Comparison of ENCODE assay signal across 10 cellular contexts in genomic region chr13:66835040-66835628, GRCh38.
DNase-seq lines count a peak whose midpoint lies in the region; ATAC-seq and TF ChIP-seq lines count a peak whose summit lies in the region.
"Had no signal": no experiment of that assay in that cellular context is flagged by ENCODE, and none has a peak within 500 bp of the region (broad histone marks: within the 10 kb centered on the region; RNA-seq: fewer than 3 reads in every experiment).

No MANE protein-coding gene starts in this region.

- H3K79me2 ChIP-seq in Karpas-422 (ENCODE audit: low read length) = no peaks in the 10 kb centered on the region

- H3K9ac ChIP-seq in Karpas-422 (ENCODE audit: low read length) = no peak overlapping the region

- ATAC-seq in heart right ventricle (peak; percentile 64 to 94 (median 88)), sciatic nerve (peak; percentile 44), GM21825 (IDR thresholded peaks at IDR 0.05; ENCODE audit: unreplicated experiment) (no peak), HG03045 (IDR thresholded peaks at IDR 0.05; ENCODE audit: unreplicated experiment) (no peak)
- ATAC-seq: left lung had no signal

- H3K4me3 ChIP-seq in MG63 (no peak overlapping the region), heart right ventricle (no peak overlapping the region), Karpas-422 (ENCODE audit: low read length) (no peak overlapping the region)
- H3K4me3 ChIP-seq: left lung had no signal

- H3K4me2 ChIP-seq in Karpas-422 (ENCODE audit: low read depth, low read length, poor library complexity, severe bottlenecking) = no peak overlapping the region

- H3K9me3 ChIP-seq in MG63 (no peaks in the 10 kb centered on the region), heart right ventricle (no peaks in the 10 kb centered on the region), Karpas-422 (ENCODE audit: low read length) (no peaks in the 10 kb centered on the region)
- H3K9me3 ChIP-seq: left lung had no signal

- no peaks in the 10 kb centered on the region for H4K20me1 ChIP-seq in Karpas-422 (ENCODE audit: insufficient read depth, low read depth, low read length)

- no peaks in the 10 kb centered on the region for H3K9me2 ChIP-seq in Karpas-422 (replicated peaks; ENCODE audit: insufficient read depth, low read length)

- 15 to 16% methylated on average over 9 of the region's 9 CpGs for WGBS in heart right ventricle, 2 donors

- peak in 1 of 9 donors; percentile 15 for TF ChIP-seq CTCF in heart right ventricle (IDR thresholded peaks at IDR 0.05)

- no peak overlapping the region for H2AFZ ChIP-seq in Karpas-422 (ENCODE audit: low read length)

- H3K36me3 ChIP-seq in MG63 (no peaks in the 10 kb centered on the region), heart right ventricle (no peaks in the 10 kb centered on the region), Karpas-422 (ENCODE audit: insufficient read depth, low read length) (no peaks in the 10 kb centered on the region)
- H3K36me3 ChIP-seq: left lung had no signal

- H3K27ac ChIP-seq in heart right ventricle (peak overlapping the region in 8 of 10 donors; percentile 5 to 74 (median 44)), Karpas-422 (ENCODE audit: low read length) (no peak overlapping the region)
- H3K27ac ChIP-seq: left lung had no signal

- H3K27me3 ChIP-seq in MG63 = no peaks in the 10 kb centered on the region
- no peaks in the 10 kb centered on the region for H3K27me3 ChIP-seq in heart right ventricle
- H3K27me3 ChIP-seq in Karpas-422 (ENCODE audit: low read length) = no peaks in the 10 kb centered on the region
- H3K27me3 ChIP-seq: left lung had no signal

- DNase-seq in MG63 (peak; percentile 13), UCSD-AML1 (lab: John Stamatoyannopoulos, UW; ENCODE audit: unreplicated experiment) (peak; percentile 2), heart right ventricle (peak; percentile 77 to 90), sciatic nerve (ENCODE audit: low spot score) (peak; percentile 77), Karpas-422 (no peak)
- DNase-seq in activated CD4-positive, alpha-beta T cell treated with anti-CD3 and anti-CD28 coated beads for 48 hours = no peak
- DNase-seq: activated CD4-positive, alpha-beta T cell treated with anti-CD3 and anti-CD28 coated beads, Interleukin-2, amount 50 U/mL, for 4 hours had no signal

- intact Hi-C loops in heart right ventricle (cut with DNase I) = loop anchor here in 3 of 10 donors (5.0 to 10.0 kb wide), 3 partner anchors 390 to 400 kb away; partner anchors contain the start of gene PCDH9 (in 2 of the 3)
- intact Hi-C loops in sciatic nerve (cut with DNase I) = no loop called here

- peaks cover 0 to 19% (median 6%) of the 10 kb centered on the region in 9 donors for H3K4me1 ChIP-seq in heart right ventricle
- H3K4me1 ChIP-seq in Karpas-422 (ENCODE audit: low read length) = peaks cover 10% of the 10 kb centered on the region
- H3K4me1 ChIP-seq: left lung had no signal

Comparison
In these comparisons a context has a peak if more than half of its experiments do, and no peak if none do; other contexts are left out.
1. DNase-seq: peak in MG63 (single experiment), UCSD-AML1 (single experiment), heart right ventricle (2 of 2) and sciatic nerve (single experiment); none in activated CD4-positive, alpha-beta T cell treated with anti-CD3 and anti-CD28 coated beads for 48 hours (single experiment) and Karpas-422 (single experiment).
2. ATAC-seq: peak in heart right ventricle (8 of 8) and sciatic nerve (single experiment); none in GM21825 (single experiment) and HG03045 (single experiment).